ENCODE assay signal across 8 cellular contexts in genomic region chr5:139262414-139263139, GRCh38. TPM values are rescaled to one million over a fixed set of nuclear protein-coding genes. Genes with fewer than 3 reads are reported as not detected.
A peak's percentile ranks its signal among the peaks of the same experiment; 100 is the strongest.
DNase-seq lines count a peak whose midpoint lies in the region; ATAC-seq and TF ChIP-seq lines count a peak whose summit lies in the region.

No MANE protein-coding gene starts in this region.

- peak; percentile 66 for ATAC-seq in GM18502 (IDR thresholded peaks at IDR 0.05; ENCODE audit: poor library complexity, unreplicated experiment)
- peak; percentile 72 for ATAC-seq in HG03342 (IDR thresholded peaks at IDR 0.05; ENCODE audit: unreplicated experiment)
- peak; percentile 100 for ATAC-seq in left lobe of liver

- no peak overlapping the region for H3K4me3 ChIP-seq in choroid plexus epithelial cell (ENCODE audit: low read depth, low read length)

- peak; percentile 91 for DNase-seq in A172 (ENCODE audit: low spot score)
- peak; percentile 81 for DNase-seq in NCI-H510A treated with DMSO at 0.1 percent for 48 hours (lab: John Stamatoyannopoulos, UW)
- DNase-seq in activated CD4-positive, alpha-beta T cell treated with anti-CD3 and anti-CD28 coated beads for 1 hour = peak; percentile 47
- peak; percentile 95 for DNase-seq in choroid plexus epithelial cell (ENCODE audit: low read depth)
- DNase-seq in left lobe of liver (ENCODE audit: low spot score) = peak; percentile 81
- DNase-seq in stimulated activated CD4-positive, alpha-beta T cell treated with anti-CD3 and anti-CD28 coated beads, Interleukin-4, amount 100 ng/mL, for 1 hour = peak; percentile 70

- TF ChIP-seq CTCF in choroid plexus epithelial cell (conservative IDR thresholded peaks at IDR 0.05; ENCODE audit: low read depth, low read length) = peak; percentile 99

RNA-seq across cellular contexts. Expression of gene MATR3, which starts 31.0 kb away (rescaled TPM):
- total RNA-seq in A172 (2014; rRNA removed; shearing (Covaris generic)) = 333 and 368 TPM in 2 replicates
- total RNA-seq in left lobe of liver = 39.2 TPM
